Comparison of ENCODE assay signal across 1 cellular context in genomic region chr17:74203439-74204240, GRCh38.
TF ChIP-seq lines count a peak whose summit lies in the region.

Gene RPL38 (plus strand): TSS chr17:74203678. CDS start chr17:74203956, 278 bp downstream.

TF ChIP-seq in H1, 55 proteins besides CTCF, POLR2A, EP300 and RAD21 (continued from another document):
- TF ChIP-seq YY1 (IDR thresholded peaks at IDR 0.05; ENCODE audit: low read depth, low read length) (no peak), RXRA (IDR thresholded peaks at IDR 0.05; ENCODE audit: insufficient read depth, low read depth, low read length) (0 out of 2 replicates have a peak, but pooled peaks have one; percentile 8), SP1 (IDR thresholded peaks at IDR 0.05; ENCODE audit: low read depth, low read length) (peak; percentile 88; the same call in 1 of the 2 replicates), RBBP5 (IDR thresholded peaks at IDR 0.05; ENCODE audit: borderline replicate concordance, low read depth, low read length) (peak; percentile 77; the same call in 1 of the 2 replicates), E2F6 (IDR thresholded peaks at IDR 0.05) (peak; percentile 41; the same call in 1 of the 2 replicates), TEAD4 (IDR thresholded peaks at IDR 0.05; ENCODE audit: low read depth, low read length) (0 out of 2 replicates have a peak, but pooled peaks have one; percentile 42), CBX5 (IDR thresholded peaks at IDR 0.05; ENCODE audit: low read depth, low read length) (no peak), PHF8 (conservative IDR thresholded peaks at IDR 0.05; ENCODE audit: low read depth, low read length) (peak; percentile 95), KDM5A (IDR thresholded peaks at IDR 0.05; ENCODE audit: low read length) (no peak; the same call in 1 of the 2 replicates), RNF2 (IDR thresholded peaks at IDR 0.05; ENCODE audit: borderline replicate concordance, low read depth, low read length, missing control alignments, poor library complexity, severe bottlenecking) (no peak), CREB1 (IDR thresholded peaks at IDR 0.05) (peak; percentile 74), SRF (IDR thresholded peaks at IDR 0.05; ENCODE audit: low read depth, low read length) (0 out of 2 replicates have a peak, but pooled peaks have one; percentile 18), TBP (IDR thresholded peaks at IDR 0.05; ENCODE audit: low read depth, low read length) (peak; percentile 97), SIN3A (conservative IDR thresholded peaks at IDR 0.05 in 1 of 2, IDR thresholded peaks at IDR 0.05 in 1 of 2; ENCODE audit: low read depth in 1 of 2, low read length in 2 of 2) (0 out of 4 replicates have a peak, but pooled peaks of 1 of the 2 experiments have one; percentile 15), MAFK (IDR thresholded peaks at IDR 0.05; ENCODE audit: low read depth, low read length) (no peak), GTF2F1 (IDR thresholded peaks at IDR 0.05; ENCODE audit: borderline replicate concordance, low read depth, low read length) (peak; percentile 78; the same call in 1 of the 2 replicates), GABPA (IDR thresholded peaks at IDR 0.05; ENCODE audit: borderline replicate concordance, insufficient read depth, low read length) (peak; percentile 89), CEBPB (IDR thresholded peaks at IDR 0.05; ENCODE audit: low read depth, low read length) (0 out of 2 replicates have a peak, but pooled peaks have one; percentile 26), POLR2AphosphoS5 (IDR thresholded peaks at IDR 0.05; ENCODE audit: low read depth, low read length) (peak; percentile 98), ATF2 (IDR thresholded peaks at IDR 0.05; ENCODE audit: low read length) (0 out of 2 replicates have a peak, but pooled peaks have one; percentile 18), HDAC6 (IDR thresholded peaks at IDR 0.05; ENCODE audit: low read depth, low read length) (no peak), RFX5 (IDR thresholded peaks at IDR 0.05; ENCODE audit: borderline replicate concordance, low read depth, low read length) (no peak), NRF1 (IDR thresholded peaks at IDR 0.05; ENCODE audit: low read depth, low read length) (no peak), ASH2L (IDR thresholded peaks at IDR 0.05; ENCODE audit: low read length) (peak; percentile 93), TAF1 (IDR thresholded peaks at IDR 0.05; ENCODE audit: low read depth, low read length) (peak; percentile 99), SP4 (IDR thresholded peaks at IDR 0.05; ENCODE audit: low read length) (peak; percentile 86), TAF7 (optimal IDR thresholded peaks at IDR 0.05; ENCODE audit: borderline replicate concordance, low read depth, low read length) (peak; percentile 98), NANOG (IDR thresholded peaks at IDR 0.05; ENCODE audit: insufficient read depth, low read depth, low read length, poor library complexity, severe bottlenecking) (no peak), USF2 (IDR thresholded peaks at IDR 0.05; ENCODE audit: low read length) (no peak), JUND (IDR thresholded peaks at IDR 0.05; ENCODE audit: low read length) (no peak; the same call in 1 of the 2 replicates)
